In genomic region chr11:6389921-6390717, GRCh38 we compare ENCODE assay signal across 8 cellular contexts. TPM values are rescaled to one million over a fixed set of nuclear protein-coding genes. Genes with fewer than 3 reads are reported as not detected.
A peak's percentile ranks its signal among the peaks of the same experiment; 100 is the strongest.
DNase-seq lines count a peak whose midpoint lies in the region; ATAC-seq and TF ChIP-seq lines count a peak whose summit lies in the region.

Gene SMPD1 (plus strand): TSS chr11:6390474. CDS start chr11:6390599, 125 bp downstream.

- 0 to 1% (median 0%) methylated on average over 50 to 62 of the region's 62 CpGs for WGBS in ovary, 3 donors
- 1% methylated on average over 62 of the region's 62 CpGs for WGBS in thymus

- H3K27ac ChIP-seq in ovary (peak within 1 kb of the TSS; percentile 73 to 77), thymus (ENCODE audit: low read depth) (peak within 1 kb of the TSS; percentile 91)

- no peak for TF ChIP-seq CTCF in GM12864 (IDR thresholded peaks at IDR 0.05; ENCODE audit: low read depth, low read length, missing control alignments)
- no peak for TF ChIP-seq CTCF in ovary (IDR thresholded peaks at IDR 0.05)

- H3K36me3 ChIP-seq in ovary, result no peaks in the 10 kb centered on the region
- peaks cover 13% of the 10 kb centered on the region for H3K36me3 ChIP-seq in thymus (ENCODE audit: control insufficient read depth, insufficient read depth)

- H3K27me3 ChIP-seq in ovary (no peaks in the 10 kb centered on the region), thymus (ENCODE audit: control insufficient read depth, insufficient read depth) (no peaks in the 10 kb centered on the region)

- H3K4me1 ChIP-seq in ovary (ENCODE audit: insufficient read depth), result peaks cover 3% of the 10 kb centered on the region
- peaks cover 23% of the 10 kb centered on the region for H3K4me1 ChIP-seq in thymus (ENCODE audit: control insufficient read depth, insufficient read depth, low read length)

- ATAC-seq in HG02623 (IDR thresholded peaks at IDR 0.05; ENCODE audit: unreplicated experiment), result peak; percentile 95
- peak; percentile 99 for ATAC-seq in Right ventricle myocardium inferior

- peak; percentile 59 for DNase-seq in GM12864 (ENCODE audit: low read depth)
- peak; percentile 88 for DNase-seq in NCI-H1092 treated with DMSO at 0.1 percent for 48 hours (lab: John Stamatoyannopoulos, UW)
- peak; percentile 76 to 91 for DNase-seq in SW 1271 (lab: John Stamatoyannopoulos, UW)
- peak; percentile 83 for DNase-seq in activated naive CD8-positive, alpha-beta T cell treated with anti-CD3 and anti-CD28 coated beads, Interleukin-2, amount 50 U/mL, for 16 hours (ENCODE audit: low read depth, low spot score)
- DNase-seq in Right ventricle myocardium inferior (ENCODE audit: missing footprints), result peak; percentile 98
- peak; percentile 88 to 92 (median 90) for DNase-seq in ovary

- H3K9me3 ChIP-seq in ovary (no peaks in the 10 kb centered on the region), thymus (ENCODE audit: control insufficient read depth) (no peaks in the 10 kb centered on the region)

- TF ChIP-seq EP300 in ovary (IDR thresholded peaks at IDR 0.05), result no peak

- TF ChIP-seq POLR2A in ovary (IDR thresholded peaks at IDR 0.05), result no peak

- intact Hi-C loops in Right ventricle myocardium inferior (cut with DNase I) (loop anchor here (1.0 to 10.0 kb wide), 4 partner anchors 29 to 295 kb away; partner anchors contain the start of genes APBB1, ILK, MRPL17 and RRP8), ovary (cut with DNase I) (loop anchor here in 3 of 4 donors (5.0 to 10.0 kb wide), 3 partner anchors 217 to 315 kb away; partner anchors contain the start of gene MRPL17 (in 1 of the 3))

- peak within 1 kb of the TSS; percentile 76 for H3K4me3 ChIP-seq in GM12864 (ENCODE audit: low read depth, low read length)
- peak within 1 kb of the TSS; percentile 65 for H3K4me3 ChIP-seq in ovary
- peak within 1 kb of the TSS; percentile 84 for H3K4me3 ChIP-seq in thymus (ENCODE audit: low read length)

RNA-seq across cellular contexts. Expression of gene SMPD1, which starts in this region (rescaled TPM):
- total RNA-seq in Right ventricle myocardium inferior, result 60.6 TPM
- 10 to 100 TPM; 12.9 to 35.4 (median 30.7) TPM for total RNA-seq in ovary
- polyA plus RNA-seq in ovary, result 10 to 100 TPM; 16.8 to 50.5 TPM
- 68.8 TPM for polyA plus RNA-seq in thymus

Comparison
In these comparisons a context has a peak if more than half of its experiments do, and no peak if none do; other contexts are left out.
1. Peak in every context shown above with its lines: DNase-seq, ATAC-seq, H3K4me3 ChIP-seq and H3K27ac ChIP-seq.